Comparison of ENCODE assay signal across 15 cellular contexts in genomic region chr3:122081543-122081942, GRCh38. TPM values are rescaled to one million over a fixed set of nuclear protein-coding genes. Genes with fewer than 3 reads are reported as not detected.
A peak's percentile ranks its signal among the peaks of the same experiment; 100 is the strongest.
DNase-seq lines count a peak whose midpoint lies in the region; ATAC-seq and TF ChIP-seq lines count a peak whose summit lies in the region.
"Had no signal": no experiment of that assay in that cellular context is flagged by ENCODE, and none has a peak within 500 bp of the region (broad histone marks: within the 10 kb centered on the region; RNA-seq: fewer than 3 reads in every experiment).

No MANE protein-coding gene starts in this region.

- H3K27ac ChIP-seq in dorsolateral prefrontal cortex = no peak overlapping the region
- H3K27ac ChIP-seq: right lobe of liver, uterus had no signal

- H3K4me3 ChIP-seq in GM12864 (ENCODE audit: low read depth, low read length) (peak overlapping the region; percentile 14; the same call in 1 of the 2 replicates), dorsolateral prefrontal cortex (no peak overlapping the region)
- H3K4me3 ChIP-seq: right lobe of liver, uterus had no signal

- no peak overlapping the region for H3K4me3 Mint-ChIP-seq in T-helper 1 cell treated with Interleukin-12 subunit alpha and Interleukin-12 subunit beta and Interleukin-4 antibody, amounts not matched to agents 30 μg/mL and 1 μg/mL, for 36 hours

- DNase-seq in GM12864 (ENCODE audit: low read depth) (no peak), SIG-M5 treated with dmso at 0.1 percent for 504 hours (lab: John Stamatoyannopoulos, UW; ENCODE audit: unreplicated experiment) (no peak), NOMO-1 (lab: John Stamatoyannopoulos, UW; ENCODE audit: unreplicated experiment in 2 of 2) (no peak), dorsolateral prefrontal cortex (no peak)
- DNase-seq in NK-92 treated with Interleukin-12 subunit alpha and Interleukin-12 subunit beta, amount 100 ng/mL, for 24 hours (lab: John Stamatoyannopoulos, UW) = no peak
- DNase-seq: activated CD4-positive, CD25-positive, alpha-beta regulatory T cell treated with anti-CD3 and anti-CD28 coated beads, Interleukin-2, amount 50 U/mL, for 72 hours; NCI-H2227 treated with DMSO at 0.1 percent for 48 hours; right lobe of liver; Right ventricle myocardium superior; uterus had no signal

- H3K36me3 Mint-ChIP-seq in T-helper 1 cell treated with Interleukin-12 subunit alpha and Interleukin-12 subunit beta and Interleukin-4 antibody, amounts not matched to agents 30 μg/mL and 1 μg/mL, for 36 hours (ENCODE audit: low read depth) = peaks cover 9% of the 10 kb centered on the region
- H3K36me3 Mint-ChIP-seq: activated naive CD4-positive, alpha-beta T cell treated with anti-CD3 and anti-CD28 coated beads, Interleukin-2, amount 50 U/mL, for 72 hours had no signal

- ATAC-seq in GM19043 (IDR thresholded peaks at IDR 0.05; ENCODE audit: low read depth, unreplicated experiment) = peak; percentile 47
- ATAC-seq in HG02884 (IDR thresholded peaks at IDR 0.05; ENCODE audit: unreplicated experiment) = peak; percentile 48
- ATAC-seq: HCT116, right lobe of liver had no signal

- no peak for TF ChIP-seq CTCF in GM12864 (IDR thresholded peaks at IDR 0.05; ENCODE audit: low read depth, low read length, missing control alignments)
- no peak for TF ChIP-seq CTCF in dorsolateral prefrontal cortex (IDR thresholded peaks at IDR 0.05 in 54 of 56, conservative IDR thresholded peaks at IDR 0.05 in 2 of 56; ENCODE audit: low read depth in 1 of 56, partially characterized antibody in 56 of 56)

- H3K27ac Mint-ChIP-seq in T-helper 1 cell treated with Interleukin-12 subunit alpha and Interleukin-12 subunit beta and Interleukin-4 antibody, amounts not matched to agents 30 μg/mL and 1 μg/mL, for 36 hours = peak overlapping the region; percentile 71
- H3K27ac Mint-ChIP-seq: activated naive CD4-positive, alpha-beta T cell treated with anti-CD3 and anti-CD28 coated beads, Interleukin-2, amount 50 U/mL, for 72 hours had no signal

- intact Hi-C loops in dorsolateral prefrontal cortex (cut with DNase I) = no loop called here

- H3K9me3 Mint-ChIP-seq in T-helper 1 cell treated with Interleukin-12 subunit alpha and Interleukin-12 subunit beta and Interleukin-4 antibody, amounts not matched to agents 30 μg/mL and 1 μg/mL, for 36 hours = no peaks in the 10 kb centered on the region
- H3K9me3 Mint-ChIP-seq: activated naive CD4-positive, alpha-beta T cell treated with anti-CD3 and anti-CD28 coated beads, Interleukin-2, amount 50 U/mL, for 72 hours had no signal

- peaks cover 0 to 5% (median 0%) of the 10 kb centered on the region in 45 donors for H3K27me3 ChIP-seq in dorsolateral prefrontal cortex
- H3K27me3 ChIP-seq: right lobe of liver, uterus had no signal

- H3K27me3 Mint-ChIP-seq in T-helper 1 cell treated with Interleukin-12 subunit alpha and Interleukin-12 subunit beta and Interleukin-4 antibody, amounts not matched to agents 30 μg/mL and 1 μg/mL, for 36 hours (ENCODE audit: low read depth) = no peaks in the 10 kb centered on the region

- H3K4me1 Mint-ChIP-seq in T-helper 1 cell treated with Interleukin-12 subunit alpha and Interleukin-12 subunit beta and Interleukin-4 antibody, amounts not matched to agents 30 μg/mL and 1 μg/mL, for 36 hours (ENCODE audit: low read depth) = peaks cover 74% of the 10 kb centered on the region

RNA-seq across cellular contexts. Expression of gene CD86, which starts 26.4 kb away (rescaled TPM):
- 10 to 100 TPM in 6 of 120 experiments, 1 to 10 TPM in 113, under 1 TPM in 1; 0.95 to 13.5 (median 3.9) TPM for total RNA-seq in dorsolateral prefrontal cortex

RNA-seq across cellular contexts. Expression of gene ILDR1, which starts 59.5 kb away (rescaled TPM):
- under 1 TPM in 5 of 120 experiments, not detected in 115; 0.17 to 0.37 (median 0.29) TPM for total RNA-seq in dorsolateral prefrontal cortex
- total RNA-seq: activated naive CD4-positive, alpha-beta T cell treated with anti-CD3 and anti-CD28 coated beads, Interleukin-2, amount 50 U/mL, for 72 hours had no signal
